18 cellular contexts compared by ENCODE assay signal in genomic region chr1:37954316-37954971, GRCh38. TPM values are rescaled to one million over a fixed set of nuclear protein-coding genes. Genes with fewer than 3 reads are reported as not detected.
DNase-seq lines count a peak whose midpoint lies in the region; ATAC-seq and TF ChIP-seq lines count a peak whose summit lies in the region.
"Had no signal": no experiment of that assay in that cellular context is flagged by ENCODE, and none has a peak within 500 bp of the region (broad histone marks: within the 10 kb centered on the region; RNA-seq: fewer than 3 reads in every experiment).

No MANE protein-coding gene starts in this region.

- no peak overlapping the region for H3K27ac ChIP-seq in GM23338 (ENCODE audit: low read depth)
- H3K27ac ChIP-seq: ascending aorta, colonic mucosa, foreskin keratinocyte, right atrium auricular region, uterus had no signal

- no peaks in the 10 kb centered on the region for H3K9me2 ChIP-seq in GM23338 (ENCODE audit: insufficient read depth)

- DNase-seq in NCI-H1092 treated with DMSO at 0.1 percent for 48 hours (lab: John Stamatoyannopoulos, UW) (peak; percentile 10), NCI-H1092 (lab: John Stamatoyannopoulos, UW) (no peak), GM23338 (ENCODE audit: low spot score) (peak; percentile 47), OCI-M1 (lab: John Stamatoyannopoulos, UW) (peak; percentile 30), left lobe of liver (ENCODE audit: low spot score) (no peak), GOT3 (lab: John Stamatoyannopoulos, UW) (no peak)
- DNase-seq: activated CD4-positive, alpha-beta T cell treated with anti-CD3 and anti-CD28 coated beads for 48 hours; activated CD8-positive, alpha-beta memory T cell treated with anti-CD3 and anti-CD28 coated beads, Interleukin-2, amount 50 U/mL, for 4 hours; activated naive CD4-positive, alpha-beta T cell; CD4-positive, CD25-positive, alpha-beta regulatory T cell; colonic mucosa; foreskin keratinocyte; NCI-H226; uterus had no signal

- no peak overlapping the region for H3K4me2 ChIP-seq in GM23338

- H3K4me1 ChIP-seq in GM23338 (ENCODE audit: insufficient read depth), result no peaks in the 10 kb centered on the region
- H3K4me1 ChIP-seq: ascending aorta, colonic mucosa, foreskin keratinocyte, right atrium auricular region, uterus had no signal

- H3K27me3 ChIP-seq in GM23338 (ENCODE audit: insufficient read depth), result no peaks in the 10 kb centered on the region
- H3K27me3 ChIP-seq: ascending aorta, colonic mucosa, foreskin keratinocyte, right atrium auricular region, uterus had no signal

- H3K36me3 Mint-ChIP-seq in GM23338 (ENCODE audit: low read depth), result peaks cover 26% of the 10 kb centered on the region

- H3K4me1 Mint-ChIP-seq in GM23338, result peaks cover 9% of the 10 kb centered on the region; the same call in 2 of the 3 replicates
- H3K4me1 Mint-ChIP-seq: CD4-positive, CD25-positive, alpha-beta regulatory T cell had no signal

- no peak overlapping the region for H3K4me3 Mint-ChIP-seq in GM23338
- H3K4me3 Mint-ChIP-seq: CD4-positive, CD25-positive, alpha-beta regulatory T cell had no signal

- H3K27me3 Mint-ChIP-seq in GM23338 (ENCODE audit: insufficient read depth, low read depth, poor library complexity), result peaks cover 9% of the 10 kb centered on the region
- H3K27me3 Mint-ChIP-seq: CD4-positive, CD25-positive, alpha-beta regulatory T cell had no signal

- no peaks in the 10 kb centered on the region for H3F3A ChIP-seq in GM23338 (replicated peaks; ENCODE audit: low read depth)

- H2AFZ ChIP-seq in GM23338, result no peak overlapping the region

- no peaks in the 10 kb centered on the region for H3K79me2 ChIP-seq in GM23338 (replicated peaks; ENCODE audit: insufficient read depth)

- TF ChIP-seq CTCF in GM23338 (conservative IDR thresholded peaks at IDR 0.05; ENCODE audit: low read depth in 2 of 2), result no peak

- H3K9me3 Mint-ChIP-seq in GM23338, result no peaks in the 10 kb centered on the region

- ATAC-seq in GM23338 (peak; percentile 40; the same call in 2 of the 3 replicates), left lobe of liver (peak; percentile 24), GM19324 (IDR thresholded peaks at IDR 0.05; ENCODE audit: low FRiP score, unreplicated experiment) (no peak), HG03469 (IDR thresholded peaks at IDR 0.05; ENCODE audit: unreplicated experiment) (no peak)
- ATAC-seq: foreskin keratinocyte had no signal

- H3K36me3 ChIP-seq in GM23338 (ENCODE audit: insufficient read depth), result peaks cover 10% of the 10 kb centered on the region
- H3K36me3 ChIP-seq: uterus had no signal

- 0 out of 2 replicates have a peak, but pooled peaks cover 2% of the 10 kb centered on the region for H4K20me1 ChIP-seq in GM23338 (replicated peaks; ENCODE audit: insufficient read depth)

- no peak overlapping the region for H3K27ac Mint-ChIP-seq in GM23338

- H3K4me3 ChIP-seq in GM23338, result no peak overlapping the region
- H3K4me3 ChIP-seq: ascending aorta, colonic mucosa, right atrium auricular region, uterus had no signal

TF ChIP-seq in GM23338, 12 proteins besides CTCF, POLR2A, EP300 and RAD21:
- TF ChIP-seq ETS1 (IDR thresholded peaks at IDR 0.05) (no peak), POLR2AphosphoS5 (IDR thresholded peaks at IDR 0.05; ENCODE audit: low read depth) (no peak), JUNB (IDR thresholded peaks at IDR 0.05; ENCODE audit: unreplicated experiment) (no peak), ZNF331 (CRISPR knock-in tag; IDR thresholded peaks at IDR 0.05; ENCODE audit: low read depth) (no peak)
TF ChIP-seq in GM23338: peak in this region for 0.

RNA-seq across cellular contexts. Expression of gene INPP5B, which starts 7.6 kb away (rescaled TPM):
- total RNA-seq in GM23338 (2014; rRNA removed; shearing (Covaris generic)), result 19.8 and 29.1 TPM in 2 replicates
- 5.2 and 6.9 TPM in 2 replicates for polyA plus RNA-seq in GM23338 (2016; fragmentation: Nextera tagmentation; extraction: Ambion mirVana)
- 19.4 TPM for total RNA-seq in left lobe of liver

RNA-seq across cellular contexts. Expression of gene SF3A3, which starts 35.4 kb away (rescaled TPM):
- total RNA-seq in GM23338 (2014; rRNA removed; shearing (Covaris generic)), result 144 and 167 TPM in 2 replicates
- 53.9 and 65.5 TPM in 2 replicates for polyA plus RNA-seq in GM23338 (2016; fragmentation: Nextera tagmentation; extraction: Ambion mirVana)
- total RNA-seq in left lobe of liver, result 21.0 TPM

RNA-seq across cellular contexts. Expression of gene FHL3, which starts 50.9 kb away (rescaled TPM):
- 39.5 and 49.0 TPM in 2 replicates for total RNA-seq in GM23338 (2014; rRNA removed; shearing (Covaris generic))
- polyA plus RNA-seq in GM23338 (2016; fragmentation: Nextera tagmentation; extraction: Ambion mirVana), result 28.3 and 29.3 TPM in 2 replicates
- total RNA-seq in left lobe of liver, result 2.3 TPM

RNA-seq across cellular contexts. Expression of gene UTP11, which starts 58.1 kb away (rescaled TPM):
- total RNA-seq in GM23338 (2014; rRNA removed; shearing (Covaris generic)), result 61.3 and 67.8 TPM in 2 replicates
- polyA plus RNA-seq in GM23338 (2016; fragmentation: Nextera tagmentation; extraction: Ambion mirVana), result 82.3 and 105 TPM in 2 replicates
- 8.2 TPM for total RNA-seq in left lobe of liver

Comparison
In these comparisons a context has a peak if more than half of its experiments do, and no peak if none do; other contexts are left out.
1. DNase-seq: peak in NCI-H1092 treated with DMSO at 0.1 percent for 48 hours (single experiment), GM23338 (single experiment) and OCI-M1 (single experiment); none in NCI-H1092 (single experiment), left lobe of liver (single experiment) and GOT3 (single experiment).
2. ATAC-seq: peak in GM23338 (single experiment) and left lobe of liver (single experiment); none in GM19324 (single experiment) and HG03469 (single experiment).
3. RNA of gene FHL3, which starts 50.9 kb away (total RNA-seq): 39.5 to 49.0 TPM in GM23338; 2.3 TPM in left lobe of liver (single experiment); every median in the first group is over 10 times any median in the second.